In the genomic region with DNA sequence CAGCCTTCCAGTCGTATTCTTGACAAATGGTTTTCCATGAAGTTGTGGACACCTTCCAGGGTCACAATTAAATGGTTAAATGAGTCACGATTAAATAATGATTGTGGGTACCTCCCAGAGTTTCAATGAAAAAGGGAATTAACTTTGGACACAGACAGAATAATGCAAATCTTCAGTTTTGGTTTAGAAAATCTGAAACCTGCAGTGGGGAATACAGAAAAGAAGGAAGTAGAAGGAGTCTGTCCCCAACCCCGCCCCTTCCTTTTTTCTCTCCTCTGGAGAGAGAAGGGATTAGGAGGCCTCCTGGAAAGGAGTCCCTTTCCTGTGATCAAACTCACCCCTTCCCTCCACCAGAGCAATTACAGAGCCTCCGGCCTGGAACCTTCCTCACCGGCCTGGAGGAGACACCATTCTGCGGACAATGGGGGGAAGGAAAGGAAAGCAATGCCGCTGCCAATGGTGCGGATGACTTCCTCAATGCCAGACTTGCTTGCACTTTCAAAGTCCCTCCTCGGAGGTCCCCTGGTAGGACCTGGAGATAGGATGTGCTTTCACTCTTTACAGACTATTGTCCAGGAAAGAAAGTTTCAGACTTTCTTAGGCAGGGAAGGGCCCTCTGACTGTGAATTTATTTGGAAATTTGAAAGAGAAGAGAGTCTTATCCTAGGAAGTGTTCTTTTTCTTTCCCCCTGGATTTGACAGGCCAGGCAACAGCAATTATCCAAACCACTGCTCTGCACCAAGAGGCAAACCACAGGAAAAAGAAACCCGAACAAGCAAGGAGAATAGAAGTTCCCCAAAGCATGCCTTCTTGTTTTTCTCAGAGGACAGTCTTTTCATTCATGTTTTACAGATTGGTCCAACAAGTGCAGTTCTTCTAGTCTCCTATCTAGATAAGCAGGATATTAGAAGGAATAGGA, we compare ENCODE assay signal across 12 cellular contexts.
DNase-seq lines count a peak whose midpoint lies in the region; ATAC-seq and TF ChIP-seq lines count a peak whose summit lies in the region.
"Had no signal": no experiment of that assay in that cellular context is flagged by ENCODE, and none has a peak within 500 bp of the region (broad histone marks: within the 10 kb centered on the region; RNA-seq: fewer than 3 reads in every experiment).

No MANE protein-coding gene starts in this region.

- no peak overlapping the region for H3K27ac Mint-ChIP-seq in type B pancreatic cell

- H2AFZ ChIP-seq in hepatocyte, result no peak overlapping the region

- H3K36me3 ChIP-seq in hepatocyte (replicated peaks; ENCODE audit: insufficient read depth, low read depth), result no peaks in the 10 kb centered on the region

- no peaks in the 10 kb centered on the region for H3K36me3 Mint-ChIP-seq in type B pancreatic cell

- ATAC-seq in HG02970 (IDR thresholded peaks at IDR 0.05; ENCODE audit: low FRiP score, unreplicated experiment), result no peak

- H3K4me1 Mint-ChIP-seq in type B pancreatic cell (ENCODE audit: unreplicated experiment), result peaks cover 27% of the 10 kb centered on the region

- no peaks in the 10 kb centered on the region for H4K20me1 ChIP-seq in hepatocyte (ENCODE audit: insufficient read depth, poor library complexity, severe bottlenecking)

- peaks cover 63% of the 10 kb centered on the region for H3K4me1 ChIP-seq in mononuclear cell (ENCODE audit: insufficient read depth, low read length)
- H3K4me1 ChIP-seq in hepatocyte (ENCODE audit: insufficient read depth), result peaks cover 9% of the 10 kb centered on the region

- H3K4me3 ChIP-seq in mononuclear cell (ENCODE audit: low read length) (peak overlapping the region; percentile 18), hepatocyte (no peak overlapping the region)

- H3K9me3 ChIP-seq in mononuclear cell (ENCODE audit: low read depth, low read length) (no peaks in the 10 kb centered on the region), hepatocyte (ENCODE audit: low read depth) (no peaks in the 10 kb centered on the region)

- H3K4me2 ChIP-seq in hepatocyte, result no peak overlapping the region

- WGBS in hepatocyte (ENCODE audit: low lambda C conversion rate, missing lambda C conversion rate), result 86% methylated on average over 10 of the region's 10 CpGs

- H3K27me3 ChIP-seq in mononuclear cell (ENCODE audit: insufficient read depth, low read length) (no peaks in the 10 kb centered on the region), hepatocyte (no peaks in the 10 kb centered on the region)

- H3K9me3 Mint-ChIP-seq in type B pancreatic cell, result no peaks in the 10 kb centered on the region
- H3K9me3 Mint-ChIP-seq: neural crest cell had no signal

- no peak overlapping the region for H3K4me3 Mint-ChIP-seq in type B pancreatic cell
- H3K4me3 Mint-ChIP-seq: neural crest cell had no signal

- no peaks in the 10 kb centered on the region for H3K9me2 ChIP-seq in hepatocyte (replicated peaks; ENCODE audit: insufficient read depth)

- DNase-seq in AML-193 (lab: John Stamatoyannopoulos, UW), result peak; percentile 8 to 27
- peak; percentile 94 for DNase-seq in M059J (ENCODE audit: low read depth)
- no peak for DNase-seq in DMS 273 (lab: John Stamatoyannopoulos, UW; ENCODE audit: unreplicated experiment)
- no peak for DNase-seq in hepatocyte (ENCODE audit: low spot score)
- DNase-seq in type B pancreatic cell (ENCODE audit: extremely low spot score, unreplicated experiment), result no peak
- DNase-seq: activated CD8-positive, alpha-beta memory T cell treated with anti-CD3 and anti-CD28 coated beads for 24 hours; anterior cingulate cortex; NCI-H1105 treated with DMSO at 0.1 percent for 48 hours had no signal

- H3K79me2 ChIP-seq in hepatocyte, result peaks cover 15% of the 10 kb centered on the region

- peak overlapping the region; percentile 32 for H3K27ac ChIP-seq in cingulate gyrus (ENCODE audit: low read depth, low read length)
- no peak overlapping the region for H3K27ac ChIP-seq in hepatocyte

- H3K27me3 Mint-ChIP-seq in type B pancreatic cell, result no peaks in the 10 kb centered on the region

- TF ChIP-seq CTCF in hepatocyte (IDR thresholded peaks at IDR 0.05; ENCODE audit: poor library complexity) (no peak), type B pancreatic cell (conservative IDR thresholded peaks at IDR 0.05) (no peak)

Comparison
In these comparisons a context has a peak if more than half of its experiments do, and no peak if none do; other contexts are left out.
1. DNase-seq: peak in AML-193 (2 of 2) and M059J (single experiment); none in DMS 273 (single experiment), hepatocyte (single experiment) and type B pancreatic cell (single experiment).